17 cellular contexts compared by ENCODE assay signal in the genomic region with DNA sequence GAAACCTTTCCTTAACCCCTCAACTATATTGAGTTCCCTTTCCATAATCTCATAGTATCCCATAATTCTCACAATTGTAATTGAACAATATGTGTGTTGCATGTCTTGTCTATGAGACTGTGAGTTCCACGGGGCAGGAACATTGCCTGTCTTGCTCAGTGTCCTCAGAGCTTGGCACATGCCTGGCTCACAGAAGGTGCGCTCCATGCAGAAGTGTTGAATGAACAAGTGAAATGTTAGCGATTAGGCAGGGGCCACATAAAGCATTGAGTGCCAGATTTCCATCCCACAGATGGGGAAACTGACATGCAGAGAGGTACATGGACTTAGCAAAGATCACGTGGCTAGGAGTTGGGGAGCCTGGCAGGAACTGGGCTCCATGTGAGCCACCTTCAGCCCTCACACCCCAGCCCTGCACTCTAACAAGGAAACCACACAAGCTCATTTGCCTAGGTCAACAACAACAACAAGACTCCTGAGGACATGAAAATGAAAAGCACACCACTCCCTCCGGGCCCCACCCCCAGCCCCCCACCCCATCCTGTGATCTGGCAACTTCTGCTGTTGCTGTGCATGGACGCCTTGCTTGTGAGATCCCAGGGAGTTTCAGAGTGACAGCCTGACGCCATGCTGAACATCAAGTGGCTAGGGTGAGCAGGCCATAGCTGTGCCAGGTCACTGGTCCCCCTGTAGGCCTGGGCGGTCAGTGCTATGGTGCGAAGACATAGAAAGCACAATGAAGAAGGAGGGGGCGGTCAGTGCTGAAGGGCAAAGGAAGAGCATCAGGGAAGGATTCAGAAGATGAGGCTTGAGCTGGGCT. TPM values are rescaled to one million over a fixed set of nuclear protein-coding genes. Genes with fewer than 3 reads are reported as not detected.
A peak's percentile ranks its signal among the peaks of the same experiment; 100 is the strongest.
DNase-seq lines count a peak whose midpoint lies in the region; ATAC-seq, FAIRE-seq and TF ChIP-seq lines count a peak whose summit lies in the region.
"Had no signal": no experiment of that assay in that cellular context is flagged by ENCODE, and none has a peak within 500 bp of the region (broad histone marks: within the 10 kb centered on the region; RNA-seq: fewer than 3 reads in every experiment).

No MANE protein-coding gene starts in this region.

- H3K27me3 ChIP-seq in uterus (peaks cover 0 to 5% of the 10 kb centered on the region in 2 donors), HAP-1 (ENCODE audit: low read depth) (peaks cover 10% of the 10 kb centered on the region)
- H3K27me3 ChIP-seq: thyroid gland had no signal

- H3K4me1 Mint-ChIP-seq in T-helper 2 cell treated with Interferon-gamma antibody and Interleukin-4, amounts not matched to agents 5 μg/mL and 100 μg/mL, for 36 hours (ENCODE audit: low read depth) = peaks cover 74% of the 10 kb centered on the region
- peaks cover 89% of the 10 kb centered on the region for H3K4me1 Mint-ChIP-seq in activated naive CD8-positive, alpha-beta T cell (ENCODE audit: low read depth)
- peaks cover 58 to 92% (median 90%) of the 10 kb centered on the region in 4 donors for H3K4me1 Mint-ChIP-seq in naive thymus-derived CD8-positive, alpha-beta T cell

- no peaks in the 10 kb centered on the region for H3K27me3 Mint-ChIP-seq in T-helper 2 cell treated with Interferon-gamma antibody and Interleukin-4, amounts not matched to agents 5 μg/mL and 100 μg/mL, for 36 hours (ENCODE audit: low read depth)
- H3K27me3 Mint-ChIP-seq in activated naive CD8-positive, alpha-beta T cell = no peaks in the 10 kb centered on the region
- no peaks in the 10 kb centered on the region for H3K27me3 Mint-ChIP-seq in naive thymus-derived CD8-positive, alpha-beta T cell

- H3K4me1 ChIP-seq in uterus (no peaks in the 10 kb centered on the region), HAP-1 (no peaks in the 10 kb centered on the region)

- no peaks in the 10 kb centered on the region for H3K9me3 ChIP-seq in uterus
- H3K9me3 ChIP-seq in HAP-1 = no peaks in the 10 kb centered on the region
- H3K9me3 ChIP-seq: Peyer's patch, thyroid gland had no signal

- peak overlapping the region; percentile 42 for H3K27ac Mint-ChIP-seq in T-helper 2 cell treated with Interferon-gamma antibody and Interleukin-4, amounts not matched to agents 5 μg/mL and 100 μg/mL, for 36 hours
- peak overlapping the region; percentile 86 for H3K27ac Mint-ChIP-seq in activated naive CD8-positive, alpha-beta T cell
- H3K27ac Mint-ChIP-seq in naive thymus-derived CD8-positive, alpha-beta T cell = peak overlapping the region; percentile 85 to 99 (median 93)

- POLR2A ChIA-PET in naive thymus-derived CD8-positive, alpha-beta T cell (lab: Charles Lee) = interaction anchor here (6.0 to 17.1 kb wide), 2 partner anchors 17 to 60 kb away, joined by 73 to 279 read pairs; no protein-coding TSS in a partner anchor

- no peak overlapping the region for H3K27ac ChIP-seq in uterus
- H3K27ac ChIP-seq: 22Rv1, coronary artery, thyroid gland had no signal

- intact Hi-C loops in uterus (cut with DNase I; ENCODE audit: low total_unique reads) = no loop called here

- no peaks in the 10 kb centered on the region for H3K36me3 ChIP-seq in uterus
- no peaks in the 10 kb centered on the region for H3K36me3 ChIP-seq in HAP-1 (replicated peaks)
- H3K36me3 ChIP-seq: Peyer's patch, thyroid gland had no signal

- no peak for DNase-seq in T-helper 2 cell treated with Interferon-gamma antibody and Interleukin-4, amounts not matched to agents 5 μg/mL and 100 μg/mL, for 36 hours (ENCODE audit: low spot score)
- DNase-seq in T-helper 2 cell (no peak), GM12892 (ENCODE audit: insufficient read length) (no peak), uterus (no peak), HAP-1 (ENCODE audit: low spot score in 2 of 2) (no peak), NOMO-1 treated with dmso at 0.1 percent for 144 hours (lab: John Stamatoyannopoulos, UW; ENCODE audit: unreplicated experiment) (no peak)
- DNase-seq in naive thymus-derived CD8-positive, alpha-beta T cell = no peak
- DNase-seq: C1 segment of cervical spinal cord, glutamatergic neuron, HCEC 1CT, mammary epithelial cell, NCI-H82, Peyer's patch, thyroid gland had no signal

- H3K9me3 Mint-ChIP-seq in T-helper 2 cell treated with Interferon-gamma antibody and Interleukin-4, amounts not matched to agents 5 μg/mL and 100 μg/mL, for 36 hours = no peaks in the 10 kb centered on the region
- no peaks in the 10 kb centered on the region for H3K9me3 Mint-ChIP-seq in activated naive CD8-positive, alpha-beta T cell (ENCODE audit: low read depth)
- H3K9me3 Mint-ChIP-seq in naive thymus-derived CD8-positive, alpha-beta T cell = no peaks in the 10 kb centered on the region

- TF ChIP-seq POLR2A in GM12892 (IDR thresholded peaks at IDR 0.05; ENCODE audit: low read depth, low read length) = no peak
- TF ChIP-seq POLR2A in uterus (IDR thresholded peaks at IDR 0.05) = no peak

- no peak for ATAC-seq in naive thymus-derived CD8-positive, alpha-beta T cell

- peak overlapping the region; percentile 68 for H3K4me3 Mint-ChIP-seq in T-helper 2 cell treated with Interferon-gamma antibody and Interleukin-4, amounts not matched to agents 5 μg/mL and 100 μg/mL, for 36 hours
- H3K4me3 Mint-ChIP-seq in activated naive CD8-positive, alpha-beta T cell = peak overlapping the region; percentile 64
- peak overlapping the region; percentile 31 to 88 (median 76) for H3K4me3 Mint-ChIP-seq in naive thymus-derived CD8-positive, alpha-beta T cell

- H3K4me3 ChIP-seq in uterus = no peak overlapping the region
- H3K4me3 ChIP-seq in HAP-1 = no peak overlapping the region
- H3K4me3 ChIP-seq: coronary artery, Peyer's patch, thyroid gland had no signal

- peak; percentile 67 for FAIRE-seq in GM12892 (lab: Jason Lieb, UNC)

- no peak for TF ChIP-seq CTCF in uterus (IDR thresholded peaks at IDR 0.05)

- in situ Hi-C loops in HAP-1 (cut with MboI; ENCODE audit: low sequenced_read_pairs) = no loop called here

- peaks cover 65% of the 10 kb centered on the region for H3K36me3 Mint-ChIP-seq in T-helper 2 cell treated with Interferon-gamma antibody and Interleukin-4, amounts not matched to agents 5 μg/mL and 100 μg/mL, for 36 hours (ENCODE audit: low read depth)
- peaks cover 32% of the 10 kb centered on the region for H3K36me3 Mint-ChIP-seq in activated naive CD8-positive, alpha-beta T cell
- peaks cover 12 to 67% (median 32%) of the 10 kb centered on the region in 3 donors for H3K36me3 Mint-ChIP-seq in naive thymus-derived CD8-positive, alpha-beta T cell

RNA-seq across cellular contexts. Expression of gene PIK3R5, which starts 5.0 kb away (rescaled TPM):
- polyA plus RNA-seq in GM12892 (2012; ENCODE audit: missing spikeins) = 45.2 TPM
- total RNA-seq in naive thymus-derived CD8-positive, alpha-beta T cell = 100 to 1,000 TPM in 1 of 2 experiments, 10 to 100 TPM in 1; 94.1 to 104 TPM
- polyA plus RNA-seq in naive thymus-derived CD8-positive, alpha-beta T cell = 10 to 100 TPM; 20.0 to 44.0 (median 25.8) TPM
- 10 to 100 TPM in 2 of 4 donors, 1 to 10 TPM in 2; 1.6 to 12.0 (median 8.4) TPM for total RNA-seq in uterus

Comparison
In these comparisons a context has a peak if more than half of its experiments do, and no peak if none do; other contexts are left out.
1. H3K27ac Mint-ChIP-seq: peak in every context shown above with its lines; median percentile 93 in naive thymus-derived CD8-positive, alpha-beta T cell; 86 in activated naive CD8-positive, alpha-beta T cell; 42 in T-helper 2 cell treated with Interferon-gamma antibody and Interleukin-4, amounts not matched to agents 5 μg/mL and 100 μg/mL, for 36 hours.
2. RNA of gene PIK3R5, which starts 5.0 kb away (total RNA-seq): 94.1 to 104 TPM in naive thymus-derived CD8-positive, alpha-beta T cell; 1.6 to 12.0 TPM in uterus; every median in the first group is over 4 times any median in the second.
3. Peak in every context shown above with its lines, with median percentiles within 50 percentile points of each other: H3K4me3 Mint-ChIP-seq.